12 cellular contexts compared by ENCODE assay signal in genomic region chr2:25711641-25712369, GRCh38. TPM values are rescaled to one million over a fixed set of nuclear protein-coding genes. Genes with fewer than 3 reads are reported as not detected.
DNase-seq lines count a peak whose midpoint lies in the region; ATAC-seq and TF ChIP-seq lines count a peak whose summit lies in the region.
"Had no signal": no experiment of that assay in that cellular context is flagged by ENCODE, and none has a peak within 500 bp of the region (broad histone marks: within the 10 kb centered on the region; RNA-seq: fewer than 3 reads in every experiment).

No MANE protein-coding gene starts in this region.

- POLR2A ChIA-PET in Caco-2 (lab: Charles Lee) (no interaction called here), GM10248 (lab: Yijun Ruan, JAX) (no interaction called here)

- no peaks in the 10 kb centered on the region for H4K20me1 ChIP-seq in neural progenitor cell (ENCODE audit: low read depth)

- H3K9ac ChIP-seq in neural progenitor cell: no peak overlapping the region

- H3K27me3 ChIP-seq in Caco-2 (replicated peaks; ENCODE audit: control insufficient read depth, insufficient read depth, low read length) (no peaks in the 10 kb centered on the region), neural progenitor cell (no peaks in the 10 kb centered on the region)

- 0 out of 2 replicates have a peak, but pooled peaks cover 3% of the 10 kb centered on the region for H3K4me1 ChIP-seq in Caco-2
- peaks cover 9% of the 10 kb centered on the region for H3K4me1 ChIP-seq in neural progenitor cell

- no peak overlapping the region for H3K4me2 ChIP-seq in neural progenitor cell

- H3K4me3 ChIP-seq in Caco-2 (ENCODE audit: low read depth, low read length) (no peak overlapping the region), NB4 (ENCODE audit: low read depth, low read length) (peak overlapping the region; percentile 60), neural progenitor cell (no peak overlapping the region)
- H3K4me3 ChIP-seq: mucosa of descending colon had no signal

- H3K36me3 Mint-ChIP-seq in Caco-2 (ENCODE audit: insufficient read depth, unreplicated experiment) (no peaks in the 10 kb centered on the region), chondrocyte (ENCODE audit: low read depth) (no peaks in the 10 kb centered on the region), neural progenitor cell (no peaks in the 10 kb centered on the region)

- no peaks in the 10 kb centered on the region for H3F3A ChIP-seq in neural progenitor cell (ENCODE audit: low read depth)

- TF ChIP-seq CTCF in Caco-2 (IDR thresholded peaks at IDR 0.05; ENCODE audit: insufficient read depth in 1 of 2, low read depth in 1 of 2, low read length in 1 of 2, severe bottlenecking in 1 of 2, unreplicated experiment in 1 of 2) (no peak), NB4 (IDR thresholded peaks at IDR 0.05; ENCODE audit: low read depth, low read length) (no peak), chondrocyte (IDR thresholded peaks at IDR 0.05) (no peak), neural progenitor cell (IDR thresholded peaks at IDR 0.05) (no peak), GM10248 (IDR thresholded peaks at IDR 0.05; ENCODE audit: control extremely low read depth, extremely low read depth, low read depth, missing control alignments) (no peak)

- CTCF ChIA-PET in Caco-2 (lab: Charles Lee): no interaction called here
- CTCF ChIA-PET in GM10248 (lab: Yijun Ruan, JAX): interaction anchor here (1.2 to 3.2 kb wide), 2 partner anchors 12 to 26 kb away, joined by 4 to 22 read pairs; no protein-coding TSS in a partner anchor

- DNase-seq in Caco-2 (no peak), NB4 (ENCODE audit: low read depth) (peak; percentile 71), chondrocyte (ENCODE audit: low spot score) (no peak), neural progenitor cell (ENCODE audit: low spot score) (peak; percentile 31), NCI-H1930 (lab: John Stamatoyannopoulos, UW) (no peak), GM10248 (ENCODE audit: extremely low spot score) (no peak), HuH-7.5 (ENCODE audit: low spot score) (no peak)
- DNase-seq: aorta, NCI-H446 had no signal

- H3K4me3 Mint-ChIP-seq in Caco-2 (ENCODE audit: unreplicated experiment): no peak overlapping the region
- peak overlapping the region; percentile 37 for H3K4me3 Mint-ChIP-seq in chondrocyte (ENCODE audit: unreplicated experiment)
- H3K4me3 Mint-ChIP-seq in neural progenitor cell: no peak overlapping the region

- H3K27me3 Mint-ChIP-seq in Caco-2 (ENCODE audit: insufficient read depth, unreplicated experiment) (no peaks in the 10 kb centered on the region), chondrocyte (ENCODE audit: low read depth) (peaks cover 2% of the 10 kb centered on the region), neural progenitor cell (ENCODE audit: insufficient read depth, low read depth) (peaks cover 6% of the 10 kb centered on the region)

- BruUV-seq in Caco-2 (replicated peaks; lab: Mats Ljungman, UMichigan): no TSS peak

- intact Hi-C loops in Caco-2 (cut with micrococcal nuclease; ENCODE audit: unreplicated experiment): no loop called here

- H3K9me3 Mint-ChIP-seq in Caco-2 (ENCODE audit: unreplicated experiment) (no peaks in the 10 kb centered on the region), chondrocyte (ENCODE audit: low read depth) (no peaks in the 10 kb centered on the region), neural progenitor cell (no peaks in the 10 kb centered on the region)

- no peak overlapping the region for H2AFZ ChIP-seq in neural progenitor cell (replicated peaks)

- H3K36me3 ChIP-seq in Caco-2 (ENCODE audit: control insufficient read depth, insufficient read depth, low read length) (no peaks in the 10 kb centered on the region), neural progenitor cell (no peaks in the 10 kb centered on the region)

- H3K4me1 Mint-ChIP-seq in Caco-2 (ENCODE audit: low read depth, unreplicated experiment) (peaks cover 7% of the 10 kb centered on the region), chondrocyte (ENCODE audit: low read depth) (peaks cover 7% of the 10 kb centered on the region), neural progenitor cell (peaks cover 10% of the 10 kb centered on the region)

- ATAC-seq in GM19463 (IDR thresholded peaks at IDR 0.05; ENCODE audit: unreplicated experiment): no peak
- ATAC-seq: HCT116, mucosa of descending colon had no signal

- TF ChIP-seq POLR2A in NB4 (IDR thresholded peaks at IDR 0.05; ENCODE audit: extremely low read depth, insufficient read length): no peak

- no peaks in the 10 kb centered on the region for H3K79me2 ChIP-seq in neural progenitor cell (ENCODE audit: low read depth)

- H3K27ac Mint-ChIP-seq in Caco-2 (ENCODE audit: unreplicated experiment) (peak overlapping the region; percentile 42), chondrocyte (ENCODE audit: unreplicated experiment) (no peak overlapping the region), neural progenitor cell (peak overlapping the region; percentile 53)

- H3K9me3 ChIP-seq in Caco-2 (no peaks in the 10 kb centered on the region), neural progenitor cell (ENCODE audit: low read depth) (no peaks in the 10 kb centered on the region)
- H3K9me3 ChIP-seq: mucosa of descending colon had no signal

- no peak overlapping the region for H3K27ac ChIP-seq in neural progenitor cell

RNA-seq across cellular contexts. Expression of gene DTNB, which starts 38.4 kb away (rescaled TPM):
- total RNA-seq in Caco-2 (2022) (47.2 and 50.4 TPM in 2 replicates), chondrocyte (8.5 to 12.1 TPM (median 8.7 TPM) in 3 replicates), neural progenitor cell (ENCODE audit: low replicate concordance) (27.1 and 31.3 TPM in 2 replicates)

Comparison
In these comparisons a context has a peak if more than half of its experiments do, and no peak if none do; other contexts are left out.
1. DNase-seq: peak in NB4 (single experiment) and neural progenitor cell (single experiment); none in Caco-2 (0 of 2), chondrocyte (single experiment), NCI-H1930 (0 of 2), GM10248 (single experiment) and HuH-7.5 (single experiment).